11 cellular contexts compared by ENCODE assay signal in the genomic region with DNA sequence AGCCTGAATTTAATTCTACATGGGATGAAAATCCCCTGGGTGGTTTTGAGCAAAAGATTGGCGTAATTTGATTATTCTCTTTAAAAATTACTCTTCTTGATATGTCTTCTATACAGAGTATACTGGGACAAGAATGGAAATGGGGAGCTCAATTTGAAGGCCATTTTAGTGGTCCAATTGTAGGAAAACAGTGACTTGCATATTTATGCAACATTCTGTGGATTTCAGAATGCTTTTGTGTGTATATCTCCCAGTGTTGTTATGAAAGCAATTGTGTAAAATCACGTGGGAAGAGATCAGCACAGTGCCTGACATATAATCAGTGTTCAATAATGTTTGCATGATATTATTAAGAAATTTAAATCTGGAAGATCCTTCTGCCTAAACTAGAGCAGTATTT.
"Had no signal": no experiment of that assay in that cellular context is flagged by ENCODE, and none has a peak within 500 bp of the region (broad histone marks: within the 10 kb centered on the region; RNA-seq: fewer than 3 reads in every experiment).

No MANE protein-coding gene starts in this region.

- H3K36me3 ChIP-seq: HAP-1 had no signal

- H3K4me3 Mint-ChIP-seq: GM23338, H9, HFFc6 had no signal

- H3K9me3 ChIP-seq: HAP-1 had no signal

- ATAC-seq: GM23338, HCT116 had no signal

- H3K4me1 ChIP-seq: HAP-1 had no signal

- H3K9ac ChIP-seq: GM23248 had no signal

- H3K4me2 ChIP-seq: GM23338 had no signal

- H3K27ac Mint-ChIP-seq: GM23338, HFFc6 had no signal

- H3K9me3 Mint-ChIP-seq: GM23338, H9, HFFc6 had no signal

- FAIRE-seq: H1, H54 had no signal

- H3K27ac ChIP-seq: GM23248 had no signal

- DNase-seq: GM23248, GOT3, H7, H9, HCEC 1CT, HFFc6 had no signal

- H2AFZ ChIP-seq: GM23248, GM23338 had no signal

- H3K4me3 ChIP-seq: GM23248, GM23338, HAP-1 had no signal
